In genomic region chrX:23667239-23668177, GRCh38 we compare ENCODE assay signal across 8 cellular contexts.
A peak's percentile ranks its signal among the peaks of the same experiment; 100 is the strongest.
DNase-seq lines count a peak whose midpoint lies in the region; ATAC-seq, FAIRE-seq and TF ChIP-seq lines count a peak whose summit lies in the region.

PRDX4 (plus strand) TSS chrX:23667493; CDS start chrX:23667571, 78 bp downstream.

- TF ChIP-seq CTCF in D721Med (IDR thresholded peaks at IDR 0.05; ENCODE audit: insufficient read depth, missing control alignments): no peak

- no peaks in the 10 kb centered on the region for H3K9me3 ChIP-seq in mucosa of stomach (ENCODE audit: control insufficient read depth, low read length)

- no peak for FAIRE-seq in D721Med (lab: Jason Lieb, UNC)

- no peaks in the 10 kb centered on the region for H3K36me3 ChIP-seq in mucosa of stomach (ENCODE audit: control insufficient read depth, insufficient read depth, low read length)

- DNase-seq in D721Med (ENCODE audit: insufficient read length, low spot score): peak; percentile 26
- DNase-seq in HuH-7 (ENCODE audit: low spot score): peak; percentile 67
- DNase-seq in OCI-M2 (lab: John Stamatoyannopoulos, UW; ENCODE audit: unreplicated experiment): peak; percentile 20
- peak; percentile 76 for DNase-seq in activated T-cell treated with anti-CD3 and anti-CD28 coated beads for 48 hours (ENCODE audit: low read depth)
- DNase-seq in erythroblast (lab: John Stamatoyannopoulos, UW): peak; percentile 93 to 94
- peak; percentile 84 for DNase-seq in stimulated activated CD8-positive, alpha-beta memory T cell treated with anti-CD3 and anti-CD28 coated beads, Interleukin-4, amount 100 ng/mL, for 48 hours

- H3K4me3 ChIP-seq in mucosa of stomach (ENCODE audit: low read length): peak within 1 kb of the TSS; percentile 7

- TF ChIP-seq POLR2A in erythroblast (IDR thresholded peaks at IDR 0.05; ENCODE audit: low read length): peak; percentile 64

- no peaks in the 10 kb centered on the region for H3K27me3 ChIP-seq in mucosa of stomach (ENCODE audit: control insufficient read depth, insufficient read depth, low read length)

- ATAC-seq in GM21515 (IDR thresholded peaks at IDR 0.05; ENCODE audit: unreplicated experiment): peak; percentile 73

- H3K9ac ChIP-seq in mucosa of stomach (ENCODE audit: low read length): peak within 1 kb of the TSS; percentile 69

- H3K4me1 ChIP-seq in mucosa of stomach (ENCODE audit: control insufficient read depth, insufficient read depth, low read length): no peaks in the 10 kb centered on the region

Comparison
In these comparisons a context has a peak if more than half of its experiments do, and no peak if none do; other contexts are left out.
1. Peak in every context shown above with its lines: DNase-seq, ATAC-seq and H3K4me3 ChIP-seq.
2. DNase-seq: peak in every context shown above with its lines; median percentile 94 in erythroblast; 84 in stimulated activated CD8-positive, alpha-beta memory T cell treated with anti-CD3 and anti-CD28 coated beads, Interleukin-4, amount 100 ng/mL, for 48 hours; 76 in activated T-cell treated with anti-CD3 and anti-CD28 coated beads for 48 hours; 67 in HuH-7; 26 in D721Med; 20 in OCI-M2.